23 cellular contexts compared by ENCODE assay signal in genomic region chr4:75737398-75737797, GRCh38.
"Had no signal": no experiment of that assay in that cellular context is flagged by ENCODE, and none has a peak within 500 bp of the region (broad histone marks: within the 10 kb centered on the region; RNA-seq: fewer than 3 reads in every experiment).

No MANE protein-coding gene starts in this region.

- H3K27me3 Mint-ChIP-seq: activated CD8-positive, alpha-beta memory T cell treated with anti-CD3 and anti-CD28 coated beads, Interleukin-2, amount 10 ng/mL, durations not matched to agents 7 days and 5 days; activated naive CD8-positive, alpha-beta T cell; activated T-helper 17 cell treated with anti-CD3 and anti-CD28 coated beads, Interleukin-2, amount 50 U/mL, for 72 hours; brain had no signal

- H3K4me3 Mint-ChIP-seq: activated CD8-positive, alpha-beta memory T cell treated with anti-CD3 and anti-CD28 coated beads, Interleukin-2, amount 10 ng/mL, durations not matched to agents 7 days and 5 days; activated naive CD4-positive, alpha-beta T cell treated with anti-CD3 and anti-CD28 coated beads for 36 hours; activated naive CD8-positive, alpha-beta T cell; activated T-cell treated with anti-CD3 and anti-CD28 coated beads, Interleukin-2, amount 50 U/mL, for 4 hours; activated T-helper 17 cell treated with anti-CD3 and anti-CD28 coated beads, Interleukin-2, amount 50 U/mL, for 72 hours; brain had no signal

- DNase-seq: activated CD4-positive, alpha-beta T cell treated with anti-CD3 and anti-CD28 coated beads for 4 hours; activated CD4-positive, alpha-beta T cell treated with anti-CD3 and anti-CD28 coated beads, Interleukin-2, amount 50 U/mL, for 48 hours; activated CD8-positive, alpha-beta memory T cell treated with anti-CD3 and anti-CD28 coated beads, Interleukin-2, amount 10 ng/mL, durations not matched to agents 7 days and 5 days; activated gamma-delta T cell; activated naive CD4-positive, alpha-beta T cell treated with anti-CD3 and anti-CD28 coated beads for 36 hours; activated T-cell treated with anti-CD3 and anti-CD28 coated beads, Interleukin-2, amount 50 U/mL, for 4 hours; amygdala; Kasumi-1; KBM-7; NCI-H1105 treated with DMSO at 0.1 percent for 48 hours; NCI-H146; NCI-H187 treated with DMSO at 0.1 percent for 48 hours; NCI-H2081 treated with DMSO at 0.1 percent for 48 hours; NCI-H446 treated with DMSO at 0.1 percent for 48 hours; NCI-H524 treated with DMSO at 0.1 percent for 48 hours; NCI-H748 treated with DMSO at 0.1 percent for 48 hours; SJCRH30; SW 1271 had no signal

- ATAC-seq: activated CD4-positive, CD25-positive, alpha-beta regulatory T cell treated with anti-CD3 and anti-CD28 coated beads, Interleukin-2, amount 50 U/mL, for 24 hours; activated CD8-positive, alpha-beta memory T cell treated with anti-CD3 and anti-CD28 coated beads, Interleukin-2, amount 10 ng/mL, durations not matched to agents 7 days and 5 days; activated T-cell treated with anti-CD3 and anti-CD28 coated beads, Interleukin-2, amount 50 U/mL, for 4 hours; activated T-helper 17 cell treated with anti-CD3 and anti-CD28 coated beads, Interleukin-2, amount 50 U/mL, for 72 hours; SK-N-SH treated with all-trans-retinoic acid at 6 μM for 48 hours had no signal

- H3K4me3 ChIP-seq: SJCRH30 had no signal

- H3K27ac Mint-ChIP-seq: activated CD8-positive, alpha-beta memory T cell treated with anti-CD3 and anti-CD28 coated beads, Interleukin-2, amount 10 ng/mL, durations not matched to agents 7 days and 5 days; activated naive CD4-positive, alpha-beta T cell treated with anti-CD3 and anti-CD28 coated beads for 36 hours; activated naive CD8-positive, alpha-beta T cell; activated T-helper 17 cell treated with anti-CD3 and anti-CD28 coated beads, Interleukin-2, amount 50 U/mL, for 72 hours had no signal

- H3K27ac ChIP-seq: SJCRH30 had no signal

- H3K4me1 ChIP-seq: SJCRH30 had no signal

- H3K9me3 Mint-ChIP-seq: activated naive CD4-positive, alpha-beta T cell treated with anti-CD3 and anti-CD28 coated beads for 36 hours; activated T-cell treated with anti-CD3 and anti-CD28 coated beads, Interleukin-2, amount 50 U/mL, for 4 hours; activated T-helper 17 cell treated with anti-CD3 and anti-CD28 coated beads, Interleukin-2, amount 50 U/mL, for 72 hours had no signal

- H3K27me3 ChIP-seq: SJCRH30 had no signal

- H3K9me3 ChIP-seq: SJCRH30 had no signal
